In genomic region chr18:67463829-67464228, GRCh38 we compare ENCODE assay signal across 14 cellular contexts. TPM values are rescaled to one million over a fixed set of nuclear protein-coding genes. Genes with fewer than 3 reads are reported as not detected.
DNase-seq lines count a peak whose midpoint lies in the region; ATAC-seq, FAIRE-seq and TF ChIP-seq lines count a peak whose summit lies in the region.
"Had no signal": no experiment of that assay in that cellular context is flagged by ENCODE, and none has a peak within 500 bp of the region (broad histone marks: within the 10 kb centered on the region; RNA-seq: fewer than 3 reads in every experiment).

No MANE protein-coding gene starts in this region.

- H3K4me3 ChIP-seq in DND-41 (ENCODE audit: low read depth in 1 of 2, low read length in 2 of 2) (no peak overlapping the region), keratinocyte (ENCODE audit: control insufficient read depth in 2 of 3, extremely low read depth in 1 of 3, insufficient read depth in 2 of 3, low read depth in 1 of 3, low read length in 3 of 3) (no peak overlapping the region)
- H3K4me3 ChIP-seq: HAP-1, thoracic aorta had no signal

- H3K4me2 ChIP-seq in DND-41 (ENCODE audit: insufficient read depth, low read length) (no peak overlapping the region), keratinocyte (ENCODE audit: control insufficient read depth, extremely low read depth, insufficient read depth, low read depth, low read length) (no peak overlapping the region)

- no peak overlapping the region for H3K27ac Mint-ChIP-seq in HFFc6
- no peak overlapping the region for H3K27ac Mint-ChIP-seq in osteocyte (ENCODE audit: unreplicated experiment)
- H3K27ac Mint-ChIP-seq: activated naive CD4-positive, alpha-beta T cell treated with anti-CD3 and anti-CD28 coated beads, Interleukin-2, amount 10 ng/mL, durations not matched to agents 7 days and 5 days had no signal

- H3K9ac ChIP-seq in DND-41 (ENCODE audit: low read depth, low read length) (no peak overlapping the region), keratinocyte (ENCODE audit: control insufficient read depth, extremely low read depth, insufficient read depth, low read length) (no peak overlapping the region)

- H2AFZ ChIP-seq in DND-41 (ENCODE audit: low read depth, low read length) (no peak overlapping the region), keratinocyte (ENCODE audit: control insufficient read depth, low read length) (no peak overlapping the region)

- H4K20me1 ChIP-seq in DND-41 (ENCODE audit: insufficient read depth, low read length) (no peaks in the 10 kb centered on the region), keratinocyte (ENCODE audit: control insufficient read depth, extremely low read depth, insufficient read depth, low read length) (no peaks in the 10 kb centered on the region)

- peak; percentile 10 for TF ChIP-seq CTCF in DND-41 (IDR thresholded peaks at IDR 0.05; ENCODE audit: borderline replicate concordance, extremely low read depth, low read length, poor library complexity, severe bottlenecking)
- TF ChIP-seq CTCF in HFFc6 (IDR thresholded peaks at IDR 0.05) = 0 out of 2 replicates have a peak, but pooled peaks have one; percentile 20
- TF ChIP-seq CTCF in keratinocyte (optimal IDR thresholded peaks at IDR 0.05 in 1 of 3, IDR thresholded peaks at IDR 0.05 in 1 of 3, conservative IDR thresholded peaks at IDR 0.05 in 1 of 3; ENCODE audit: extremely low read depth in 1 of 3, insufficient read depth in 2 of 3, low read length in 3 of 3) = peak; percentile 11 to 38 (median 20)
- no peak for TF ChIP-seq CTCF in osteocyte (IDR thresholded peaks at IDR 0.05)

- no peaks in the 10 kb centered on the region for H3K4me1 ChIP-seq in DND-41 (ENCODE audit: insufficient read depth, low read length)
- H3K4me1 ChIP-seq in keratinocyte (ENCODE audit: control insufficient read depth, extremely low read depth, insufficient read depth, low read length) = no peaks in the 10 kb centered on the region
- H3K4me1 ChIP-seq: HAP-1 had no signal

- H3K27me3 Mint-ChIP-seq in HFFc6 (ENCODE audit: insufficient read depth) (no peaks in the 10 kb centered on the region), osteocyte (ENCODE audit: unreplicated experiment) (no peaks in the 10 kb centered on the region)
- H3K27me3 Mint-ChIP-seq: activated naive CD4-positive, alpha-beta T cell treated with anti-CD3 and anti-CD28 coated beads, Interleukin-2, amount 10 ng/mL, durations not matched to agents 7 days and 5 days had no signal

- H3K4me1 Mint-ChIP-seq in HFFc6 (ENCODE audit: low read depth) = peaks cover 41% of the 10 kb centered on the region
- peaks cover 19% of the 10 kb centered on the region for H3K4me1 Mint-ChIP-seq in osteocyte (ENCODE audit: unreplicated experiment)
- H3K4me1 Mint-ChIP-seq: activated naive CD4-positive, alpha-beta T cell treated with anti-CD3 and anti-CD28 coated beads, Interleukin-2, amount 10 ng/mL, durations not matched to agents 7 days and 5 days had no signal

- H3K36me3 ChIP-seq in DND-41 (ENCODE audit: insufficient read depth, low read length) = no peaks in the 10 kb centered on the region
- no peaks in the 10 kb centered on the region for H3K36me3 ChIP-seq in keratinocyte (ENCODE audit: control insufficient read depth in 2 of 2, extremely low read depth in 1 of 2, insufficient read depth in 2 of 2, low read length in 2 of 2)
- H3K36me3 ChIP-seq: HAP-1, thoracic aorta had no signal

- no peak overlapping the region for H3K4me3 Mint-ChIP-seq in HFFc6
- H3K4me3 Mint-ChIP-seq in osteocyte (ENCODE audit: unreplicated experiment) = no peak overlapping the region
- H3K4me3 Mint-ChIP-seq: activated naive CD4-positive, alpha-beta T cell treated with anti-CD3 and anti-CD28 coated beads, Interleukin-2, amount 10 ng/mL, durations not matched to agents 7 days and 5 days had no signal

- H3K9me3 ChIP-seq in DND-41 (ENCODE audit: insufficient read depth, low read length, severe bottlenecking) (no peaks in the 10 kb centered on the region), keratinocyte (ENCODE audit: control insufficient read depth, low read depth, low read length) (no peaks in the 10 kb centered on the region)
- H3K9me3 ChIP-seq: HAP-1, thoracic aorta had no signal

- no peaks in the 10 kb centered on the region for H3K79me2 ChIP-seq in DND-41 (ENCODE audit: insufficient read depth, low read length)
- no peaks in the 10 kb centered on the region for H3K79me2 ChIP-seq in keratinocyte (ENCODE audit: control insufficient read depth, insufficient read depth, low read length)

- dilution Hi-C loops in keratinocyte (cut with MboI; ENCODE audit: extremely low pct_ligation_motif_present, low sequenced_read_pairs) = no loop called here

- H3K36me3 Mint-ChIP-seq in HFFc6 (ENCODE audit: low read depth) (peaks cover 33% of the 10 kb centered on the region), osteocyte (ENCODE audit: unreplicated experiment) (peaks cover 19% of the 10 kb centered on the region)
- H3K36me3 Mint-ChIP-seq: activated naive CD4-positive, alpha-beta T cell treated with anti-CD3 and anti-CD28 coated beads, Interleukin-2, amount 10 ng/mL, durations not matched to agents 7 days and 5 days had no signal

- in situ Hi-C loops in SK-MEL-5 (cut with HindIII; ENCODE audit: low pct_unique_long_range_greater_than_20kb, low sequenced_read_pairs) = no loop called here

- ATAC-seq in DND-41 (ENCODE audit: insufficient read depth, low read depth) (no peak), HG03457 (IDR thresholded peaks at IDR 0.05; ENCODE audit: unreplicated experiment) (no peak)

- DNase-seq in DND-41 (no peak), HFFc6 (no peak), SK-MEL-5 (ENCODE audit: low read depth, low spot score) (peak; percentile 38), keratinocyte (ENCODE audit: low read depth, low spot score) (no peak), osteocyte (ENCODE audit: extremely low spot score, unreplicated experiment) (no peak), nucleus accumbens (lab: John Stamatoyannopoulos, UW) (no peak)
- DNase-seq in stimulated activated CD4-positive, alpha-beta T cell treated with anti-CD3 and anti-CD28 coated beads, Interleukin-12 subunit alpha, Interleukin-12 subunit beta, amount 100 ng/mL, for 4 hours = no peak
- DNase-seq: activated CD4-positive, alpha-beta T cell treated with anti-CD3 and anti-CD28 coated beads for 48 hours; activated naive CD4-positive, alpha-beta T cell treated with anti-CD3 and anti-CD28 coated beads, Interleukin-2, amount 10 ng/mL, durations not matched to agents 7 days and 5 days; COR-L47; NCI-H2107 had no signal

- H3K9me1 ChIP-seq in keratinocyte (ENCODE audit: control insufficient read depth, extremely low read depth, insufficient read depth, low read length) = no peaks in the 10 kb centered on the region

- H3K27ac ChIP-seq in DND-41 (ENCODE audit: low read length) (no peak overlapping the region), keratinocyte (ENCODE audit: control insufficient read depth, insufficient read depth, low read length) (no peak overlapping the region)
- H3K27ac ChIP-seq: thoracic aorta had no signal

- H3K27me3 ChIP-seq in DND-41 (ENCODE audit: insufficient read depth, low read length, poor library complexity) = no peaks in the 10 kb centered on the region
- no peaks in the 10 kb centered on the region for H3K27me3 ChIP-seq in keratinocyte (ENCODE audit: control insufficient read depth, extremely low read depth, insufficient read depth, low read length)

- H3K9me3 Mint-ChIP-seq in HFFc6 (peaks cover 8% of the 10 kb centered on the region), osteocyte (ENCODE audit: unreplicated experiment) (peaks cover 33% of the 10 kb centered on the region)
- H3K9me3 Mint-ChIP-seq: activated naive CD4-positive, alpha-beta T cell treated with anti-CD3 and anti-CD28 coated beads, Interleukin-2, amount 10 ng/mL, durations not matched to agents 7 days and 5 days had no signal

- FAIRE-seq in keratinocyte (lab: Jason Lieb, UNC) = no peak

RNA-seq across cellular contexts. Expression of gene DSEL, which starts 52.7 kb away (rescaled TPM):
- 10 to 100 TPM; 71.4 to 87.0 (median 80.1) TPM for total RNA-seq in HFFc6 (2021; fragmentation: NEBNext Ultra II Directional; extraction: Animal tissue kit (Norgen Biotek cat#: 25700))
- total RNA-seq in SK-MEL-5 (2014; rRNA removed; shearing (Covaris generic)) = 1.4 and 2.1 TPM in 2 replicates
- 0.50 and 0.68 TPM in 2 replicates for polyA plus RNA-seq in SK-MEL-5 (2015; cell fraction: cytosol; rRNA removed)
- polyA plus RNA-seq in SK-MEL-5 (2015; cell fraction: nucleus; rRNA removed) = 0.38 and 0.42 TPM in 2 replicates
- 2.7 to 3.4 TPM (median 2.9 TPM) in 3 replicates for polyA plus RNA-seq in keratinocyte
- polyA plus RNA-seq in keratinocyte (2011; ENCODE audit: low read depth) = 1.1 TPM
- polyA plus RNA-seq in keratinocyte (2011; cell fraction: cytosol; rRNA removed) = 0.92 and 1.8 TPM in 2 replicates
- 4.4 and 5.5 TPM in 2 replicates for polyA plus RNA-seq in keratinocyte (2011; cell fraction: nucleus; rRNA removed)
- polyA plus RNA-seq in keratinocyte (2012; ENCODE audit: low replicate concordance) = 1.5 and 2.4 TPM in 2 replicates
- polyA minus RNA-seq in keratinocyte = 1.7 to 9.8 TPM (median 6.9 TPM) in 3 replicates
- 2.9 TPM for polyA minus RNA-seq in keratinocyte (2011; cell fraction: cytosol; rRNA and poly(A)+ RNA removed)
- polyA minus RNA-seq in keratinocyte (2011; cell fraction: nucleus; rRNA and poly(A)+ RNA removed) = 12.8 and 24.0 TPM in 2 replicates
- total RNA-seq in osteocyte = 105 and 108 TPM in 2 replicates

Comparison
In these comparisons a context has a peak if more than half of its experiments do, and no peak if none do; other contexts are left out.
1. RNA of gene DSEL, which starts 52.7 kb away (total RNA-seq): 105 to 108 TPM in osteocyte and 71.4 to 87.0 TPM in HFFc6; 1.4 to 2.1 TPM in SK-MEL-5; every median in the first group is over 10 times any median in the second.